In the genomic region with DNA sequence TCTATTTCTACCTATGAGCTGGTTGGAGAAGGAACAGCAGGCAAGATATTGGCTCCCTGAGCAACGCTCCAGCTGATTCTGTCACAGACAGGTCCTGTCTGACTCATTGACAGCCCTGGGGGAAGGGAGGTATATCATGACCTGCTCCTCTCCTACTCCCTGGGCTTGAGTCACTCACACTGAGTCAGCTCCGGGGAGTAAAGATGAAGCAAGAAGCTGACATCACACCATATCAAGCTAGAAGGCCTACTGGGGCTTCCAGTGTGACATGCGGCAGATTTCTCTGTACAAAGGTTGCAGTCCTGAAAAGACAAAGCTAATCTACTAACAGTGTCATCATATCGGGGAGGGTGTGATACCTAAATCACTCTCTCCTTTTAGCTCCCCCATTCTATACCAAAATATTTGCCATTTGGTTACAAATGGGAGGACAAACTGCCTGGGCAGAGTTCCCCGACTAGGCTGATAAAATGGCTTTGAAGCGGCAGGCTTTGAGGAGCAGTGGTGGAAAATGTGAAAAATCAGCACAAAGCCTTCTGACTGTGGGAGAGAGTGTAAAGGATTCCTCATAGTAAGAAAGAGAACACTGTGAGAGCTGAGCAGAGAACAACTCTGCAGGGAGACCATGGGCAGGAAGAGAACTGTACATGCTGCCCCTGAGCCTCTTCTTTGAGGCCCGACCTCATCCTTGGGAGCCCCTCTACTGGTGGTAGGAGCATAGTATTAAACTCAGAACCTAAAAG, we compare ENCODE assay signal across 8 cellular contexts. TPM values are rescaled to one million over a fixed set of nuclear protein-coding genes. Genes with fewer than 3 reads are reported as not detected.
DNase-seq lines count a peak whose midpoint lies in the region; ATAC-seq and TF ChIP-seq lines count a peak whose summit lies in the region.

No MANE protein-coding gene starts in this region.

- peaks cover 18% of the 10 kb centered on the region for H3K4me1 Mint-ChIP-seq in WTC11

- TF ChIP-seq RAD21 in liver (IDR thresholded peaks at IDR 0.05): no peak

- H3K36me3 ChIP-seq in mammary epithelial cell (ENCODE audit: insufficient read depth, low read length): peaks cover 29% of the 10 kb centered on the region
- peaks cover 2 to 29% (median 24%) of the 10 kb centered on the region in 4 donors for H3K36me3 ChIP-seq in liver (ENCODE audit: control insufficient read depth in 4 of 4, insufficient read depth in 3 of 4, low read depth in 1 of 4, low read length in 3 of 4)

- POLR2A ChIA-PET in WTC11 (lab: Charles Lee): no interaction called here
- POLR2A ChIA-PET in GM10248 (lab: Yijun Ruan, JAX): interaction anchor here (1.4 kb wide), 1 partner anchor 16 kb away, joined by 9 read pairs; the partner anchor contains the start of gene PI4KB

- H3K9me3 ChIP-seq in mammary epithelial cell (replicated peaks; ENCODE audit: insufficient read depth, low read length): no peaks in the 10 kb centered on the region
- no peaks in the 10 kb centered on the region for H3K9me3 ChIP-seq in liver (ENCODE audit: control insufficient read depth in 4 of 4, low read length in 3 of 4)

- H3K27ac ChIP-seq in mammary epithelial cell (ENCODE audit: insufficient read depth, low read depth, low read length) (peak overlapping the region; percentile 69), liver (ENCODE audit: low read depth in 1 of 2, low read length in 2 of 2) (peak overlapping the region; percentile 62 to 83)

- peaks cover 31% of the 10 kb centered on the region for H3K4me1 ChIP-seq in mammary epithelial cell (ENCODE audit: insufficient read depth, low read length)
- peaks cover 32 to 52% (median 46%) of the 10 kb centered on the region in 4 donors for H3K4me1 ChIP-seq in liver (ENCODE audit: control insufficient read depth in 4 of 4, insufficient read depth in 4 of 4, low read length in 3 of 4)

- in situ Hi-C loops in mammary epithelial cell (cut with MboI; ENCODE audit: low sequenced_read_pairs in 2 of 2): no loop called here

- H3K9ac ChIP-seq in mammary epithelial cell (ENCODE audit: insufficient read depth, low read length) (peak overlapping the region; percentile 61), liver (ENCODE audit: low read depth in 1 of 2, low read length in 2 of 2) (no peak overlapping the region)

- no peak overlapping the region for H3K4me2 ChIP-seq in mammary epithelial cell (ENCODE audit: insufficient read depth, low read depth, low read length)

- TSS peak; percentile 90 for BruUV-seq in mammary epithelial cell (replicated peaks; lab: Mats Ljungman, UMichigan)

- H3K9me3 Mint-ChIP-seq in WTC11: no peaks in the 10 kb centered on the region

- 38% methylated on average over 6 of the region's 7 CpGs for WGBS in mammary epithelial cell (ENCODE audit: low coverage, missing lambda C conversion rate)
- 45% methylated on average over 7 of the region's 7 CpGs for WGBS in liver

- intact Hi-C loops in mammary epithelial cell (cut with micrococcal nuclease): loop anchor here (1.0 kb wide), 1 partner anchor 16 kb away; the partner anchor contains the start of gene PI4KB

- peaks cover 2% of the 10 kb centered on the region for H4K20me1 ChIP-seq in mammary epithelial cell (ENCODE audit: insufficient read depth, low read length)

- H3K27me3 Mint-ChIP-seq in WTC11 (ENCODE audit: low read depth): no peaks in the 10 kb centered on the region

- H3K27me3 ChIP-seq in mammary epithelial cell (ENCODE audit: insufficient read depth, low read length): no peaks in the 10 kb centered on the region
- H3K27me3 ChIP-seq in liver (ENCODE audit: control insufficient read depth in 4 of 4, insufficient read depth in 4 of 4, low read length in 3 of 4): no peaks in the 10 kb centered on the region

- no peak for ATAC-seq in WTC11
- no peak for ATAC-seq in GM18868 (IDR thresholded peaks at IDR 0.05; ENCODE audit: unreplicated experiment)

- H2AFZ ChIP-seq in mammary epithelial cell (ENCODE audit: low read depth, low read length): no peak overlapping the region

- dilution Hi-C loops in mammary epithelial cell (cut with HindIII; ENCODE audit: low sequenced_read_pairs): loop anchor here (5.0 kb wide), 1 partner anchor 96 kb away; no protein-coding TSS in a partner anchor

- TF ChIP-seq CTCF in WTC11 (IDR thresholded peaks at IDR 0.05): no peak
- no peak for TF ChIP-seq CTCF in mammary epithelial cell (conservative IDR thresholded peaks at IDR 0.05 in 1 of 2, IDR thresholded peaks at IDR 0.05 in 1 of 2; ENCODE audit: extremely low read depth in 1 of 2, insufficient read depth in 1 of 2, low read depth in 1 of 2, low read length in 2 of 2)
- TF ChIP-seq CTCF in liver (IDR thresholded peaks at IDR 0.05; ENCODE audit: low read depth, low read length, missing input control): no peak
- no peak for TF ChIP-seq CTCF in GM10248 (IDR thresholded peaks at IDR 0.05; ENCODE audit: control extremely low read depth, extremely low read depth, low read depth, missing control alignments)

- CTCF ChIA-PET in WTC11 (lab: Charles Lee): interaction anchor here (1.0 to 4.6 kb wide), 3 partner anchors 11 to 29 kb away, joined by 3 to 73 read pairs (median 42); no protein-coding TSS in a partner anchor
- CTCF ChIA-PET in mammary epithelial cell (lab: Charles Lee; ENCODE audit: low non-redundant PET): no interaction called here
- CTCF ChIA-PET in GM10248 (lab: Yijun Ruan, JAX): interaction anchor here (0.7 to 8.8 kb wide), 10 partner anchors 10 to 212 kb away, joined by 3 to 67 read pairs (median 5); partner anchors contain the start of gene PI4KB

- peak; percentile 86 for DNase-seq in HK-2 (ENCODE audit: unreplicated experiment)
- DNase-seq in WTC11 (ENCODE audit: low spot score): no peak
- peak; percentile 99 for DNase-seq in mammary epithelial cell
- DNase-seq in stimulated activated CD4-positive, alpha-beta T cell treated with anti-CD3 and anti-CD28 coated beads, TNF-alpha, amount 100 ng/mL, for 24 hours (ENCODE audit: low read depth in 3 of 3): peak; percentile 68 to 85 (median 77)
- DNase-seq in cerebellar cortex (ENCODE audit: low spot score): no peak
- no peak for DNase-seq in GM10248 (ENCODE audit: extremely low spot score)

- H3K36me3 Mint-ChIP-seq in WTC11: peaks cover 22% of the 10 kb centered on the region

- H3K4me3 ChIP-seq in mammary epithelial cell (replicated peaks in 1 of 3; ENCODE audit: insufficient read depth in 1 of 3, low read depth in 2 of 3, low read length in 3 of 3) (no peak overlapping the region), liver (ENCODE audit: low read depth in 1 of 3, low read length in 3 of 3) (no peak overlapping the region)

- H3K27ac Mint-ChIP-seq in WTC11: no peak overlapping the region

- peaks cover 38% of the 10 kb centered on the region for H3K79me2 ChIP-seq in mammary epithelial cell (ENCODE audit: insufficient read depth, low read length)

- H3K4me3 Mint-ChIP-seq in WTC11: no peak overlapping the region

TF ChIP-seq in liver, 16 proteins besides CTCF, POLR2A, EP300 and RAD21 (continues in another document):
- TF ChIP-seq HNF4A (conservative IDR thresholded peaks at IDR 0.05) (peak in 1 of 2 donors; percentile 74), MAX (IDR thresholded peaks at IDR 0.05) (peak; percentile 67), SP1 (IDR thresholded peaks at IDR 0.05) (peak; percentile 80), YY1 (IDR thresholded peaks at IDR 0.05) (peak; percentile 37), EGR1 (IDR thresholded peaks at IDR 0.05; ENCODE audit: low read depth in 2 of 2) (no peak)
- TF ChIP-seq, protein P1, sequence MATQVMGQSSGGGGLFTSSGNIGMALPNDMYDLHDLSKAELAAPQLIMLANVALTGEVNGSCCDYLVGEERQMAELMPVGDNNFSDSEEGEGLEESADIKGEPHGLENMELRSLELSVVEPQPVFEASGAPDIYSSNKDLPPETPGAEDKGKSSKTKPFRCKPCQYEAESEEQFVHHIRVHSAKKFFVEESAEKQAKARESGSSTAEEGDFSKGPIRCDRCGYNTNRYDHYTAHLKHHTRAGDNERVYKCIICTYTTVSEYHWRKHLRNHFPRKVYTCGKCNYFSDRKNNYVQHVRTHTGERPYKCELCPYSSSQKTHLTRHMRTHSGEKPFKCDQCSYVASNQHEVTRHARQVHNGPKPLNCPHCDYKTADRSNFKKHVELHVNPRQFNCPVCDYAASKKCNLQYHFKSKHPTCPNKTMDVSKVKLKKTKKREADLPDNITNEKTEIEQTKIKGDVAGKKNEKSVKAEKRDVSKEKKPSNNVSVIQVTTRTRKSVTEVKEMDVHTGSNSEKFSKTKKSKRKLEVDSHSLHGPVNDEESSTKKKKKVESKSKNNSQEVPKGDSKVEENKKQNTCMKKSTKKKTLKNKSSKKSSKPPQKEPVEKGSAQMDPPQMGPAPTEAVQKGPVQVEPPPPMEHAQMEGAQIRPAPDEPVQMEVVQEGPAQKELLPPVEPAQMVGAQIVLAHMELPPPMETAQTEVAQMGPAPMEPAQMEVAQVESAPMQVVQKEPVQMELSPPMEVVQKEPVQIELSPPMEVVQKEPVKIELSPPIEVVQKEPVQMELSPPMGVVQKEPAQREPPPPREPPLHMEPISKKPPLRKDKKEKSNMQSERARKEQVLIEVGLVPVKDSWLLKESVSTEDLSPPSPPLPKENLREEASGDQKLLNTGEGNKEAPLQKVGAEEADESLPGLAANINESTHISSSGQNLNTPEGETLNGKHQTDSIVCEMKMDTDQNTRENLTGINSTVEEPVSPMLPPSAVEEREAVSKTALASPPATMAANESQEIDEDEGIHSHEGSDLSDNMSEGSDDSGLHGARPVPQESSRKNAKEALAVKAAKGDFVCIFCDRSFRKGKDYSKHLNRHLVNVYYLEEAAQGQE (IDR thresholded peaks at IDR 0.05): peak; percentile 45

RNA-seq across cellular contexts. Expression of gene PI4KB, which starts 15.5 kb away (rescaled TPM):
- total RNA-seq in WTC11 (2021) (25.6 to 33.6 TPM (median 30.5 TPM) in 3 replicates), mammary epithelial cell (10 to 100 TPM; 46.7 to 58.3 TPM), liver (10 to 100 TPM; 24.2 to 27.1 TPM)
- polyA plus RNA-seq in mammary epithelial cell (57.9 TPM), liver (10 to 100 TPM; 14.2 to 14.3 TPM)
- 135 TPM for polyA minus RNA-seq in mammary epithelial cell

RNA-seq across cellular contexts. Expression of gene ZNF687, which starts 29.7 kb away (rescaled TPM):
- total RNA-seq in WTC11 (2021) (54.1 to 56.8 TPM (median 55.1 TPM) in 3 replicates), mammary epithelial cell (10 to 100 TPM; 17.7 to 23.3 TPM), liver (1 to 10 TPM; 9.3 to 9.7 TPM)
- polyA plus RNA-seq in mammary epithelial cell (11.5 TPM), liver (1 to 10 TPM; 2.7 to 6.4 TPM)
- 22.0 TPM for polyA minus RNA-seq in mammary epithelial cell

RNA-seq across cellular contexts. Expression of gene RFX5, which starts 35.3 kb away (rescaled TPM):
- total RNA-seq in WTC11 (2021): 59.2 to 69.2 TPM (median 67.7 TPM) in 3 replicates
- total RNA-seq in mammary epithelial cell: 10 to 100 TPM; 45.5 to 45.9 TPM
- 28.5 TPM for polyA plus RNA-seq in mammary epithelial cell
- 33.7 TPM for polyA minus RNA-seq in mammary epithelial cell
- total RNA-seq in liver: 10 to 100 TPM; 15.6 to 17.5 TPM
- 1 to 10 TPM; 5.2 to 6.5 TPM for polyA plus RNA-seq in liver

RNA-seq across cellular contexts. Expression of gene PSMD4, which starts 57.2 kb away (rescaled TPM):
- total RNA-seq in WTC11 (2021) (184 to 202 TPM (median 186 TPM) in 3 replicates), mammary epithelial cell (100 to 1,000 TPM in 1 of 2 donors, 10 to 100 TPM in 1; 94.7 to 167 TPM), liver (10 to 100 TPM; 77.7 to 86.3 TPM)
- polyA plus RNA-seq in mammary epithelial cell (223 TPM), liver (100 to 1,000 TPM in 1 of 2 donors, 10 to 100 TPM in 1; 87.7 to 108 TPM)
- 161 TPM for polyA minus RNA-seq in mammary epithelial cell

Comparison
In these comparisons a context has a peak if more than half of its experiments do, and no peak if none do; other contexts are left out.
1. DNase-seq: peak in HK-2 (single experiment), mammary epithelial cell (single experiment) and stimulated activated CD4-positive, alpha-beta T cell treated with anti-CD3 and anti-CD28 coated beads, TNF-alpha, amount 100 ng/mL, for 24 hours (3 of 3); none in WTC11 (single experiment), cerebellar cortex (single experiment) and GM10248 (single experiment).